In genomic region chr18:31273812-31274527, GRCh38 we compare ENCODE assay signal across 23 cellular contexts. TPM values are rescaled to one million over a fixed set of nuclear protein-coding genes. Genes with fewer than 3 reads are reported as not detected.
DNase-seq lines count a peak whose midpoint lies in the region; ATAC-seq, FAIRE-seq and TF ChIP-seq lines count a peak whose summit lies in the region.
"Had no signal": no experiment of that assay in that cellular context is flagged by ENCODE, and none has a peak within 500 bp of the region (broad histone marks: within the 10 kb centered on the region; RNA-seq: fewer than 3 reads in every experiment).

No MANE protein-coding gene starts in this region.

- no peaks in the 10 kb centered on the region for H3K27me3 ChIP-seq in Karpas-422 (ENCODE audit: low read length)
- no peaks in the 10 kb centered on the region for H3K27me3 ChIP-seq in PC-9 (ENCODE audit: insufficient read depth, low read depth)
- no peaks in the 10 kb centered on the region for H3K27me3 ChIP-seq in keratinocyte (ENCODE audit: control insufficient read depth, extremely low read depth, insufficient read depth, low read length)
- no peaks in the 10 kb centered on the region for H3K27me3 ChIP-seq in small intestine (ENCODE audit: control insufficient read depth in 2 of 2, insufficient read depth in 2 of 2, low read length in 2 of 2)
- H3K27me3 ChIP-seq: ascending aorta, BLaER1, hepatocyte had no signal

- 16 to 48% (median 35%) methylated on average over 5 of the region's 5 CpGs for WGBS in small intestine, 3 donors

- H3K79me2 ChIP-seq in Karpas-422 (ENCODE audit: low read length) (no peaks in the 10 kb centered on the region), PC-9 (ENCODE audit: low read depth) (no peaks in the 10 kb centered on the region), keratinocyte (ENCODE audit: control insufficient read depth, insufficient read depth, low read length) (no peaks in the 10 kb centered on the region)
- H3K79me2 ChIP-seq: hepatocyte had no signal

- peak overlapping the region; percentile 38 for H3K27ac ChIP-seq in Karpas-422 (ENCODE audit: low read length)
- no peak overlapping the region for H3K27ac ChIP-seq in PC-9
- H3K27ac ChIP-seq in keratinocyte (ENCODE audit: control insufficient read depth, insufficient read depth, low read length): peak overlapping the region; percentile 58
- H3K27ac ChIP-seq in small intestine (ENCODE audit: low read depth in 1 of 2, low read length in 1 of 2): peak overlapping the region in 1 of 2 donors; percentile 4
- H3K27ac ChIP-seq: ascending aorta, BLaER1, hepatocyte had no signal

- peak overlapping the region; percentile 70 for H2AFZ ChIP-seq in Karpas-422 (ENCODE audit: low read length)
- H2AFZ ChIP-seq in PC-9: no peak overlapping the region
- H2AFZ ChIP-seq in keratinocyte (ENCODE audit: control insufficient read depth, low read length): no peak overlapping the region
- H2AFZ ChIP-seq: hepatocyte had no signal

- no peaks in the 10 kb centered on the region for H3K9me1 ChIP-seq in keratinocyte (ENCODE audit: control insufficient read depth, extremely low read depth, insufficient read depth, low read length)

- H3K4me2 ChIP-seq in Karpas-422 (ENCODE audit: low read depth, low read length, poor library complexity, severe bottlenecking) (peak overlapping the region; percentile 53), PC-9 (peak overlapping the region; percentile 3; the same call in 1 of the 2 replicates), keratinocyte (ENCODE audit: control insufficient read depth, extremely low read depth, insufficient read depth, low read depth, low read length) (peak overlapping the region; percentile 69)
- H3K4me2 ChIP-seq: BLaER1, hepatocyte had no signal

- peak overlapping the region; percentile 34 for H3K9ac ChIP-seq in Karpas-422 (ENCODE audit: low read length)
- H3K9ac ChIP-seq in keratinocyte (ENCODE audit: control insufficient read depth, extremely low read depth, insufficient read depth, low read length): no peak overlapping the region
- H3K9ac ChIP-seq: BLaER1 had no signal

- no peaks in the 10 kb centered on the region for H3K9me3 ChIP-seq in Karpas-422 (ENCODE audit: low read length)
- no peaks in the 10 kb centered on the region for H3K9me3 ChIP-seq in PC-9 (ENCODE audit: insufficient read depth, low read depth)
- no peaks in the 10 kb centered on the region for H3K9me3 ChIP-seq in keratinocyte (ENCODE audit: control insufficient read depth, low read depth, low read length)
- no peaks in the 10 kb centered on the region for H3K9me3 ChIP-seq in small intestine (ENCODE audit: control insufficient read depth, low read depth)
- H3K9me3 ChIP-seq: ascending aorta, BLaER1 had no signal

- H3K4me1 ChIP-seq in Karpas-422 (ENCODE audit: low read length): peaks cover 82% of the 10 kb centered on the region
- peaks cover 28% of the 10 kb centered on the region for H3K4me1 ChIP-seq in PC-9 (replicated peaks; ENCODE audit: insufficient read depth)
- peaks cover 24% of the 10 kb centered on the region for H3K4me1 ChIP-seq in keratinocyte (ENCODE audit: control insufficient read depth, extremely low read depth, insufficient read depth, low read length)
- peaks cover 0 to 2% of the 10 kb centered on the region in 2 donors for H3K4me1 ChIP-seq in small intestine (ENCODE audit: control insufficient read depth in 2 of 2, insufficient read depth in 1 of 2, low read depth in 1 of 2, low read length in 1 of 2)
- H3K4me1 ChIP-seq: ascending aorta, BLaER1 had no signal

- H4K20me1 ChIP-seq in Karpas-422 (ENCODE audit: insufficient read depth, low read depth, low read length) (no peaks in the 10 kb centered on the region), PC-9 (ENCODE audit: insufficient read depth) (no peaks in the 10 kb centered on the region), keratinocyte (ENCODE audit: control insufficient read depth, extremely low read depth, insufficient read depth, low read length) (no peaks in the 10 kb centered on the region)
- H4K20me1 ChIP-seq: BLaER1 had no signal

- H3K9me2 ChIP-seq in Karpas-422 (replicated peaks; ENCODE audit: insufficient read depth, low read length) (no peaks in the 10 kb centered on the region), PC-9 (ENCODE audit: insufficient read depth) (no peaks in the 10 kb centered on the region)

- TF ChIP-seq CTCF in PC-9 (conservative IDR thresholded peaks at IDR 0.05) (no peak), keratinocyte (optimal IDR thresholded peaks at IDR 0.05 in 1 of 3, IDR thresholded peaks at IDR 0.05 in 1 of 3, conservative IDR thresholded peaks at IDR 0.05 in 1 of 3; ENCODE audit: extremely low read depth in 1 of 3, insufficient read depth in 2 of 3, low read length in 3 of 3) (no peak)

- H3F3A ChIP-seq in PC-9 (ENCODE audit: insufficient read depth, low read depth): peaks cover 5% of the 10 kb centered on the region; the same call in 1 of the 2 replicates

- no peak for ATAC-seq in GM21390 (IDR thresholded peaks at IDR 0.05; ENCODE audit: unreplicated experiment)
- ATAC-seq: stimulated activated naive CD8-positive, alpha-beta T cell treated with anti-CD3 and anti-CD28 coated beads, Interleukin-15, amount 100 ng/mL, for 72 hours had no signal

- POLR2A ChIA-PET in PC-9 (lab: Charles Lee; ENCODE audit: unreplicated experiment): no interaction called here

- DNase-seq in Karpas-422: peak; percentile 67
- DNase-seq in PC-9: no peak
- no peak for DNase-seq in keratinocyte (ENCODE audit: low read depth, low spot score)
- peak; percentile 51 for DNase-seq in small intestine
- DNase-seq in stimulated activated CD4-positive, alpha-beta T cell treated with anti-CD3 and anti-CD28 coated beads, Interleukin-4, amount 100 ng/mL, for 24 hours: no peak
- DNase-seq in SKM-1 treated with dmso at 0.1 percent for 144 hours (lab: John Stamatoyannopoulos, UW; ENCODE audit: unreplicated experiment): no peak
- DNase-seq: activated CD4-positive, alpha-beta T cell treated with anti-CD3 and anti-CD28 coated beads, Interleukin-2, amount 50 U/mL, for 4 hours; activated naive CD4-positive, alpha-beta T cell treated with anti-CD3 and anti-CD28 coated beads for 36 hours; DMS 273 treated with DMSO at 0.1 percent for 48 hours; endodermal cell; islet precursor cell; NCI-H226; retina; SHP77 treated with DMSO at 0.1 percent for 48 hours; stimulated activated naive CD8-positive, alpha-beta T cell treated with anti-CD3 and anti-CD28 coated beads, Interleukin-15, amount 100 ng/mL, for 72 hours; T-helper 1 cell had no signal

- H3K4me3 ChIP-seq in Karpas-422 (ENCODE audit: low read length) (peak overlapping the region; percentile 8; the same call in 1 of the 2 replicates), PC-9 (no peak overlapping the region), keratinocyte (ENCODE audit: control insufficient read depth in 2 of 3, extremely low read depth in 1 of 3, insufficient read depth in 2 of 3, low read depth in 1 of 3, low read length in 3 of 3) (no peak overlapping the region), small intestine (ENCODE audit: low read depth in 1 of 2, low read length in 2 of 2) (no peak overlapping the region)
- H3K4me3 ChIP-seq: ascending aorta, BLaER1, hepatocyte had no signal

- intact Hi-C loops in PC-9 (cut with micrococcal nuclease; ENCODE audit: unreplicated experiment): loop anchor here (2.0 kb wide), 2 partner anchors 31 to 67 kb away; no protein-coding TSS in a partner anchor

- no TSS peak for BruUV-seq in PC-9 (replicated peaks; lab: Mats Ljungman, UMichigan)

- dilution Hi-C loops in keratinocyte (cut with MboI; ENCODE audit: extremely low pct_ligation_motif_present, low sequenced_read_pairs): no loop called here

- CTCF ChIA-PET in PC-9 (lab: Charles Lee): interaction anchor here (0.5 kb wide), 1 partner anchor 89 kb away, joined by 6 read pairs; no protein-coding TSS in a partner anchor

- FAIRE-seq in keratinocyte (lab: Jason Lieb, UNC): no peak
- no peak for FAIRE-seq in small intestine (lab: Jason Lieb, UNC)

- H3K36me3 ChIP-seq in Karpas-422 (ENCODE audit: insufficient read depth, low read length): peaks cover 3% of the 10 kb centered on the region; the same call in 1 of the 2 replicates
- no peaks in the 10 kb centered on the region for H3K36me3 ChIP-seq in PC-9 (ENCODE audit: low read depth)
- no peaks in the 10 kb centered on the region for H3K36me3 ChIP-seq in keratinocyte (ENCODE audit: control insufficient read depth in 2 of 2, extremely low read depth in 1 of 2, insufficient read depth in 2 of 2, low read length in 2 of 2)
- no peaks in the 10 kb centered on the region for H3K36me3 ChIP-seq in small intestine (ENCODE audit: control insufficient read depth in 2 of 2, insufficient read depth in 2 of 2, low read length in 2 of 2)
- H3K36me3 ChIP-seq: ascending aorta, BLaER1 had no signal

RNA-seq across cellular contexts. Expression of gene DSG1, which starts 44.0 kb away (rescaled TPM):
- 16.2 and 20.7 TPM in 2 replicates for total RNA-seq in Karpas-422 (2014; rRNA removed; shearing (Covaris generic); ENCODE audit: low replicate concordance)
- not detected in 2 replicates for total RNA-seq in PC-9 (2021)
- polyA plus RNA-seq in keratinocyte: 9.8 to 68.0 TPM (median 27.6 TPM) in 3 replicates
- polyA plus RNA-seq in keratinocyte (2011; ENCODE audit: low read depth): 148 TPM
- 10.1 and 12.5 TPM in 2 replicates for polyA plus RNA-seq in keratinocyte (2011; cell fraction: cytosol; rRNA removed)
- polyA plus RNA-seq in keratinocyte (2011; cell fraction: nucleus; rRNA removed): 48.6 and 57.9 TPM in 2 replicates
- 9.5 and 161 TPM in 2 replicates for polyA plus RNA-seq in keratinocyte (2012; ENCODE audit: low replicate concordance)
- polyA minus RNA-seq in keratinocyte: 36.7 to 204 TPM (median 92.3 TPM) in 3 replicates
- 16.3 TPM for polyA minus RNA-seq in keratinocyte (2011; cell fraction: cytosol; rRNA and poly(A)+ RNA removed)
- polyA minus RNA-seq in keratinocyte (2011; cell fraction: nucleus; rRNA and poly(A)+ RNA removed): 72.0 and 105 TPM in 2 replicates
- polyA plus RNA-seq in small intestine: under 1 TPM in 1 of 3 donors, not detected in 2; 0.03 TPM
- total RNA-seq: activated naive CD4-positive, alpha-beta T cell treated with anti-CD3 and anti-CD28 coated beads for 36 hours; ascending aorta; chondrocyte; endodermal cell; LHCN-M2; mononuclear cell had no signal

Comparison
In these comparisons a context has a peak if more than half of its experiments do, and no peak if none do; other contexts are left out.
1. DNase-seq: peak in Karpas-422 (single experiment) and small intestine (single experiment); none in PC-9 (0 of 2), keratinocyte (single experiment), stimulated activated CD4-positive, alpha-beta T cell treated with anti-CD3 and anti-CD28 coated beads, Interleukin-4, amount 100 ng/mL, for 24 hours (single experiment) and SKM-1 treated with dmso at 0.1 percent for 144 hours (single experiment).
2. H3K4me2 ChIP-seq: peak in every context shown above with its lines; median percentile 69 in keratinocyte; 53 in Karpas-422; 3 in PC-9.
3. RNA of gene DSG1, which starts 44.0 kb away (total RNA-seq): 16.2 to 20.7 TPM in Karpas-422; not detected in PC-9; every median in the first group is over 10 times any median in the second.